Comparison of ENCODE assay signal across 22 cellular contexts in genomic region chr3:64728994-64729393, GRCh38. TPM values are rescaled to one million over a fixed set of nuclear protein-coding genes. Genes with fewer than 3 reads are reported as not detected.
A peak's percentile ranks its signal among the peaks of the same experiment; 100 is the strongest.
DNase-seq lines count a peak whose midpoint lies in the region; ATAC-seq and TF ChIP-seq lines count a peak whose summit lies in the region.
"Had no signal": no experiment of that assay in that cellular context is flagged by ENCODE, and none has a peak within 500 bp of the region (broad histone marks: within the 10 kb centered on the region; RNA-seq: fewer than 3 reads in every experiment).

No MANE protein-coding gene starts in this region.

- intact Hi-C loops in activated T-helper 2 cell treated with anti-CD3 and anti-CD28 coated beads, Interferon-gamma antibody, Interleukin-2, Interleukin-4, amounts not matched to agents 10 μg/mL and 5 μg/mL and 100 μg/mL, durations not matched to agents 14 hours and 24 hours and 36 hours (cut with micrococcal nuclease), result no loop called here

- ATAC-seq in GM21529 (IDR thresholded peaks at IDR 0.05; ENCODE audit: unreplicated experiment), result no peak
- ATAC-seq: GM12878, PC-3 had no signal

- H3K27me3 ChIP-seq in right atrium auricular region (no peaks in the 10 kb centered on the region), skeletal muscle tissue (ENCODE audit: control insufficient read depth in 3 of 3, insufficient read depth in 3 of 3, low read length in 3 of 3) (no peaks in the 10 kb centered on the region)
- H3K27me3 ChIP-seq: BE2C had no signal

- peak; percentile 21 for DNase-seq in HT1080 (ENCODE audit: low read depth)
- peak; percentile 11 for DNase-seq in glomerular visceral epithelial cell (ENCODE audit: extremely low spot score)
- DNase-seq in right atrium auricular region (ENCODE audit: low spot score), result no peak
- DNase-seq in activated T-cell treated with anti-CD3 and anti-CD28 coated beads, Interleukin-2, amount 50 U/mL, for 1 hour, result no peak
- no peak for DNase-seq in activated T-helper 2 cell treated with anti-CD3 and anti-CD28 coated beads, Interferon-gamma antibody, Interleukin-2, Interleukin-4, amounts not matched to agents 10 μg/mL and 5 μg/mL and 100 μg/mL, durations not matched to agents 14 hours and 24 hours and 36 hours (ENCODE audit: low spot score)
- no peak for DNase-seq in NCI-H2081 (lab: John Stamatoyannopoulos, UW)
- DNase-seq: BE2C; CD4-positive, CD25-positive, alpha-beta regulatory T cell; COR-L47; GF-D8; HCEC 1CT; Karpas-422; NCI-H1436; NCI-H1930; NCI-H345; NCI-H524 treated with DMSO at 0.1 percent for 48 hours; PC-3 had no signal

- H3K27ac Mint-ChIP-seq in activated T-helper 2 cell treated with anti-CD3 and anti-CD28 coated beads, Interferon-gamma antibody, Interleukin-2, Interleukin-4, amounts not matched to agents 10 μg/mL and 5 μg/mL and 100 μg/mL, durations not matched to agents 14 hours and 24 hours and 36 hours, result no peak overlapping the region
- H3K27ac Mint-ChIP-seq: CD4-positive, CD25-positive, alpha-beta regulatory T cell; IgD-negative memory B cell had no signal

- H3K36me3 ChIP-seq in right atrium auricular region (no peaks in the 10 kb centered on the region), skeletal muscle tissue (ENCODE audit: control insufficient read depth in 3 of 3, insufficient read depth in 3 of 3, low read length in 3 of 3) (no peaks in the 10 kb centered on the region)
- H3K36me3 ChIP-seq: BE2C had no signal

- TF ChIP-seq CTCF in right atrium auricular region (IDR thresholded peaks at IDR 0.05), result no peak

- H3K27ac ChIP-seq in right atrium auricular region (peak overlapping the region; percentile 38 to 63), skeletal muscle tissue (ENCODE audit: low read depth, low read length) (peak overlapping the region; percentile 8)
- H3K27ac ChIP-seq: RWPE1 had no signal

- H3K9me3 Mint-ChIP-seq in activated T-helper 2 cell treated with anti-CD3 and anti-CD28 coated beads, Interferon-gamma antibody, Interleukin-2, Interleukin-4, amounts not matched to agents 10 μg/mL and 5 μg/mL and 100 μg/mL, durations not matched to agents 14 hours and 24 hours and 36 hours, result peaks cover 11% of the 10 kb centered on the region

- peak overlapping the region in 1 of 3 donors; percentile 0 for H3K9ac ChIP-seq in skeletal muscle tissue (ENCODE audit: low read depth in 1 of 3, low read length in 3 of 3)

- peaks cover 0 to 17% of the 10 kb centered on the region in 2 donors for H3K4me1 ChIP-seq in right atrium auricular region
- peaks cover 11 to 16% (median 12%) of the 10 kb centered on the region in 3 donors for H3K4me1 ChIP-seq in skeletal muscle tissue (ENCODE audit: control insufficient read depth in 3 of 3, insufficient read depth in 3 of 3, low read length in 3 of 3)

- H3K27me3 Mint-ChIP-seq in activated T-helper 2 cell treated with anti-CD3 and anti-CD28 coated beads, Interferon-gamma antibody, Interleukin-2, Interleukin-4, amounts not matched to agents 10 μg/mL and 5 μg/mL and 100 μg/mL, durations not matched to agents 14 hours and 24 hours and 36 hours (ENCODE audit: low read depth), result no peaks in the 10 kb centered on the region
- H3K27me3 Mint-ChIP-seq: CD4-positive, CD25-positive, alpha-beta regulatory T cell; IgD-negative memory B cell had no signal

- H3K4me3 Mint-ChIP-seq in activated T-helper 2 cell treated with anti-CD3 and anti-CD28 coated beads, Interferon-gamma antibody, Interleukin-2, Interleukin-4, amounts not matched to agents 10 μg/mL and 5 μg/mL and 100 μg/mL, durations not matched to agents 14 hours and 24 hours and 36 hours (ENCODE audit: low read depth), result no peak overlapping the region
- H3K4me3 Mint-ChIP-seq: CD4-positive, CD25-positive, alpha-beta regulatory T cell; IgD-negative memory B cell had no signal

- H3K4me1 Mint-ChIP-seq in activated T-helper 2 cell treated with anti-CD3 and anti-CD28 coated beads, Interferon-gamma antibody, Interleukin-2, Interleukin-4, amounts not matched to agents 10 μg/mL and 5 μg/mL and 100 μg/mL, durations not matched to agents 14 hours and 24 hours and 36 hours (ENCODE audit: low read depth), result no peaks in the 10 kb centered on the region
- H3K4me1 Mint-ChIP-seq: CD4-positive, CD25-positive, alpha-beta regulatory T cell; IgD-negative memory B cell had no signal

- no peak overlapping the region for H3K4me3 ChIP-seq in right atrium auricular region
- peak overlapping the region in 2 of 3 donors; percentile 13 to 15 for H3K4me3 ChIP-seq in skeletal muscle tissue (ENCODE audit: low read length in 3 of 3)
- H3K4me3 ChIP-seq: GM12878 had no signal

- H3K36me3 Mint-ChIP-seq in activated T-helper 2 cell treated with anti-CD3 and anti-CD28 coated beads, Interferon-gamma antibody, Interleukin-2, Interleukin-4, amounts not matched to agents 10 μg/mL and 5 μg/mL and 100 μg/mL, durations not matched to agents 14 hours and 24 hours and 36 hours (ENCODE audit: low read depth), result no peaks in the 10 kb centered on the region
- H3K36me3 Mint-ChIP-seq: CD4-positive, CD25-positive, alpha-beta regulatory T cell; IgD-negative memory B cell had no signal

- H3K9me3 ChIP-seq in right atrium auricular region (no peaks in the 10 kb centered on the region), skeletal muscle tissue (ENCODE audit: control insufficient read depth in 3 of 3, low read length in 3 of 3) (no peaks in the 10 kb centered on the region)
- H3K9me3 ChIP-seq: BE2C had no signal

RNA-seq across cellular contexts. Expression of gene ADAMTS9, which starts 41.2 kb away (rescaled TPM):
- total RNA-seq in HT1080 (2014; rRNA removed; shearing (Covaris generic)), result 1.8 and 2.4 TPM in 2 replicates
- 0.72 and 0.86 TPM in 2 replicates for polyA plus RNA-seq in HT1080 (2015; cell fraction: cytosol; rRNA removed)
- 1.2 and 2.5 TPM in 2 replicates for polyA plus RNA-seq in HT1080 (2015; cell fraction: nucleus; rRNA removed)
- total RNA-seq in right atrium auricular region, result 10 to 100 TPM; 20.2 to 21.0 TPM
- total RNA-seq in skeletal muscle tissue, result 106 TPM
- total RNA-seq in activated T-helper 2 cell treated with anti-CD3 and anti-CD28 coated beads, Interferon-gamma antibody, Interleukin-2, Interleukin-4, amounts not matched to agents 10 μg/mL and 5 μg/mL and 100 μg/mL, durations not matched to agents 14 hours and 24 hours and 36 hours, result not detected in 2 replicates
- total RNA-seq: GM12878 had no signal
- polyA plus RNA-seq: CD4-positive, CD25-positive, alpha-beta regulatory T cell; IgD-negative memory B cell had no signal

Comparison
In these comparisons a context has a peak if more than half of its experiments do, and no peak if none do; other contexts are left out.
1. DNase-seq: peak in HT1080 (single experiment) and glomerular visceral epithelial cell (single experiment); none in right atrium auricular region (single experiment), activated T-cell treated with anti-CD3 and anti-CD28 coated beads, Interleukin-2, amount 50 U/mL, for 1 hour (single experiment), activated T-helper 2 cell treated with anti-CD3 and anti-CD28 coated beads, Interferon-gamma antibody, Interleukin-2, Interleukin-4, amounts not matched to agents 10 μg/mL and 5 μg/mL and 100 μg/mL, durations not matched to agents 14 hours and 24 hours and 36 hours (single experiment) and NCI-H2081 (0 of 2).
2. H3K4me3 ChIP-seq: peak in skeletal muscle tissue (2 of 3); none in right atrium auricular region (0 of 2).